Comparison of ENCODE assay signal across 12 cellular contexts in the genomic region with DNA sequence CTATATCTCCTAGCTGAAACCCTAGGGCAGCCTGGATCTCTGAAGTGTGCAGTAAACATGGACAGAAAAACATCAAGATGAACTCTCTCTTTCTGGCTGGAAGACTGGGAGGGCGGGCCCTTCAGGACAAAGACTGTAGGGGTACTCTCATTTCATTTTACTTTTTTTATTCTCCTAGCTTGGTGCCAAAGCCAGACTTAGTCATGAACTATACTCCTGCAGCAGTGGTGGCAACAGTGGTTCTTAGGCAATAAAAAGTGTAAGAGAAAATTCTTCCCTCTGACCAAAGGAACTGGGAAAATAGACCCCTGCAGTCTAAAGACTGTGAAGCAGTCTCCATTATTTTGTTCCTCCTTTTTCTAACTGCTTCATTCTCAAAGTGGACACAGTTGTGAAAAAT.
"Had no signal": no experiment of that assay in that cellular context is flagged by ENCODE, and none has a peak within 500 bp of the region (broad histone marks: within the 10 kb centered on the region; RNA-seq: fewer than 3 reads in every experiment).

No MANE protein-coding gene starts in this region.

- DNase-seq: activated CD4-positive, alpha-beta memory T cell treated with anti-CD3 and anti-CD28 coated beads for 36 hours; activated CD4-positive, CD25-positive, alpha-beta regulatory T cell treated with anti-CD3 and anti-CD28 coated beads, Interleukin-2, amount 50 U/mL, for 72 hours; activated naive CD4-positive, alpha-beta T cell treated with anti-CD3 and anti-CD28 coated beads for 36 hours; effector CD4-positive, alpha-beta T cell; lower lobe of right lung; naive thymus-derived CD8-positive, alpha-beta T cell; stimulated activated CD4-positive, alpha-beta T cell treated with anti-CD3 and anti-CD28 coated beads, Interleukin-15, amount 100 ng/mL, for 24 hours; stimulated activated CD4-positive, alpha-beta T cell treated with anti-CD3 and anti-CD28 coated beads, Interleukin-4, amount 100 ng/mL, for 24 hours; testis; upper lobe of right lung had no signal

- H3K36me3 Mint-ChIP-seq: activated CD4-positive, alpha-beta memory T cell treated with anti-CD3 and anti-CD28 coated beads for 36 hours had no signal

- H3K27ac Mint-ChIP-seq: activated CD4-positive, alpha-beta memory T cell treated with anti-CD3 and anti-CD28 coated beads for 36 hours; activated naive CD4-positive, alpha-beta T cell treated with anti-CD3 and anti-CD28 coated beads for 36 hours; stimulated activated naive CD8-positive, alpha-beta T cell treated with anti-CD3 and anti-CD28 coated beads, Interleukin-15, Interleukin-2, amounts not matched to agents 100 ng/mL and 50 ng/mL, for 24 hours had no signal

- H3K4me3 ChIP-seq: cardiac muscle cell, lower lobe of right lung, testis, upper lobe of right lung had no signal

- ATAC-seq: lower lobe of right lung; naive thymus-derived CD8-positive, alpha-beta T cell; upper lobe of right lung had no signal

- H3K9me3 Mint-ChIP-seq: activated CD4-positive, alpha-beta memory T cell treated with anti-CD3 and anti-CD28 coated beads for 36 hours; activated naive CD4-positive, alpha-beta T cell treated with anti-CD3 and anti-CD28 coated beads for 36 hours; stimulated activated naive CD8-positive, alpha-beta T cell treated with anti-CD3 and anti-CD28 coated beads, Interleukin-15, Interleukin-2, amounts not matched to agents 100 ng/mL and 50 ng/mL, for 24 hours had no signal

- H3K36me3 ChIP-seq: cardiac muscle cell, lower lobe of right lung, upper lobe of right lung had no signal

- H3K27me3 Mint-ChIP-seq: naive thymus-derived CD8-positive, alpha-beta T cell; stimulated activated naive CD8-positive, alpha-beta T cell treated with anti-CD3 and anti-CD28 coated beads, Interleukin-15, Interleukin-2, amounts not matched to agents 100 ng/mL and 50 ng/mL, for 24 hours had no signal

- H3K27me3 ChIP-seq: testis, upper lobe of right lung had no signal

- H3K4me3 Mint-ChIP-seq: activated CD4-positive, alpha-beta memory T cell treated with anti-CD3 and anti-CD28 coated beads for 36 hours; activated naive CD4-positive, alpha-beta T cell treated with anti-CD3 and anti-CD28 coated beads for 36 hours; naive thymus-derived CD8-positive, alpha-beta T cell; stimulated activated naive CD8-positive, alpha-beta T cell treated with anti-CD3 and anti-CD28 coated beads, Interleukin-15, Interleukin-2, amounts not matched to agents 100 ng/mL and 50 ng/mL, for 24 hours had no signal

- H3K4me1 ChIP-seq: lower lobe of right lung, testis, upper lobe of right lung had no signal

- H3K9me3 ChIP-seq: lower lobe of right lung, testis, upper lobe of right lung had no signal

- H3K27ac ChIP-seq: cardiac muscle cell, lower lobe of right lung, testis, upper lobe of right lung had no signal
